In genomic region chr20:10004900-10005299, GRCh38 we compare ENCODE assay signal across 23 cellular contexts. TPM values are rescaled to one million over a fixed set of nuclear protein-coding genes. Genes with fewer than 3 reads are reported as not detected.
DNase-seq lines count a peak whose midpoint lies in the region; ATAC-seq, FAIRE-seq and TF ChIP-seq lines count a peak whose summit lies in the region.
"Had no signal": no experiment of that assay in that cellular context is flagged by ENCODE, and none has a peak within 500 bp of the region (broad histone marks: within the 10 kb centered on the region; RNA-seq: fewer than 3 reads in every experiment).

No MANE protein-coding gene starts in this region.

- no peak overlapping the region for H3K4me2 ChIP-seq in A549
- no peak overlapping the region for H3K4me2 ChIP-seq in GM23338

- peak; percentile 63 for FAIRE-seq in A549 (lab: Jason Lieb, UNC)
- FAIRE-seq: A204.1, GM19239, H54 had no signal

- no peaks in the 10 kb centered on the region for H3K27me3 ChIP-seq in GM23338 (ENCODE audit: insufficient read depth)
- H3K27me3 ChIP-seq: SJSA1 had no signal

- peaks cover 2% of the 10 kb centered on the region for H3K27me3 Mint-ChIP-seq in GM23338 (ENCODE audit: insufficient read depth, low read depth, poor library complexity)

- peak overlapping the region; percentile 50; the same call in 1 of the 2 replicates for H3K27ac Mint-ChIP-seq in GM23338
- H3K27ac Mint-ChIP-seq: CD4-positive, alpha-beta memory T cell had no signal

- H3K4me3 Mint-ChIP-seq in GM23338: no peak overlapping the region
- H3K4me3 Mint-ChIP-seq: CD4-positive, alpha-beta memory T cell had no signal

- H3K27ac ChIP-seq in A549 (no peak overlapping the region), GM23338 (ENCODE audit: low read depth) (no peak overlapping the region)
- H3K27ac ChIP-seq: SJSA1 had no signal

- H3K9me2 ChIP-seq in GM23338 (ENCODE audit: insufficient read depth): peaks cover 5% of the 10 kb centered on the region

- no peak for TF ChIP-seq EP300 in A549 (IDR thresholded peaks at IDR 0.05)

- H3K4me1 Mint-ChIP-seq in GM23338: peaks cover 24% of the 10 kb centered on the region
- H3K4me1 Mint-ChIP-seq: CD4-positive, alpha-beta memory T cell had no signal

- H3K79me2 ChIP-seq in GM23338 (replicated peaks; ENCODE audit: insufficient read depth): no peaks in the 10 kb centered on the region

- no peak overlapping the region; the same call in 1 of the 2 replicates for H2AFZ ChIP-seq in GM23338

- TF ChIP-seq RAD21 in A549 (conservative IDR thresholded peaks at IDR 0.05 in 1 of 2, IDR thresholded peaks at IDR 0.05 in 1 of 2): no peak

- H3K36me3 ChIP-seq in GM23338 (ENCODE audit: insufficient read depth): no peaks in the 10 kb centered on the region; the same call in 1 of the 2 replicates
- H3K36me3 ChIP-seq: SJSA1 had no signal

- POLR2A ChIA-PET in A549 (lab: Yijun Ruan, JAX): no interaction called here

- no peak for ATAC-seq in A549
- ATAC-seq in GM23338: no peak
- no peak for ATAC-seq in GM21786 (IDR thresholded peaks at IDR 0.05; ENCODE audit: unreplicated experiment)
- ATAC-seq: PC-3 had no signal

- no peaks in the 10 kb centered on the region for H3F3A ChIP-seq in GM23338 (replicated peaks; ENCODE audit: low read depth)

- peaks cover 6% of the 10 kb centered on the region; the same call in 1 of the 3 replicates for H3K9me3 Mint-ChIP-seq in GM23338
- H3K9me3 Mint-ChIP-seq: CD4-positive, alpha-beta memory T cell had no signal

- H4K20me1 ChIP-seq in GM23338 (replicated peaks; ENCODE audit: insufficient read depth): no peaks in the 10 kb centered on the region

- H3K4me1 ChIP-seq in A549: peaks cover under 1% of the 10 kb centered on the region; the same call in 2 of the 3 replicates
- 0 out of 2 replicates have a peak, but pooled peaks cover 11% of the 10 kb centered on the region for H3K4me1 ChIP-seq in GM23338 (ENCODE audit: insufficient read depth)
- H3K4me1 ChIP-seq: Caco-2, SJSA1 had no signal

- H3K9me3 ChIP-seq in A549: no peaks in the 10 kb centered on the region
- H3K9me3 ChIP-seq: Caco-2, SJSA1 had no signal

- TF ChIP-seq POLR2A in A549 (IDR thresholded peaks at IDR 0.05; ENCODE audit: low read length): no peak

- WGBS in A549 (ENCODE audit: missing lambda C conversion rate): 70% methylated on average over 2 of the region's 2 CpGs

- no peaks in the 10 kb centered on the region; the same call in 1 of the 3 replicates for H3K36me3 Mint-ChIP-seq in GM23338 (ENCODE audit: low read depth)
- H3K36me3 Mint-ChIP-seq: CD4-positive, alpha-beta memory T cell had no signal

- DNase-seq in A549 (ENCODE audit: low read depth in 1 of 2, low spot score in 1 of 2) (no peak), GM23338 (ENCODE audit: low spot score) (no peak), OCI-M1 (lab: John Stamatoyannopoulos, UW) (peak; percentile 84), choroid plexus epithelial cell (ENCODE audit: low read depth) (peak; percentile 13), hypothalamus (lab: John Stamatoyannopoulos, UW) (no peak), LoVo (ENCODE audit: low spot score) (no peak)
- no peak for DNase-seq in activated CD4-positive, CD25-positive, alpha-beta regulatory T cell treated with anti-CD3 and anti-CD28 coated beads, Interleukin-2, amount 50 U/mL, for 72 hours
- DNase-seq: C1 segment of cervical spinal cord; Caco-2; CD4-positive, alpha-beta memory T cell; NCI-H1105 treated with DMSO at 0.1 percent for 48 hours; NCI-H146; NCI-H2029; NCI-H2171; NCI-H510A; NCI-H748 treated with DMSO at 0.1 percent for 48 hours; PC-3; T-helper 2 cell had no signal

- TF ChIP-seq CTCF in A549 (IDR thresholded peaks at IDR 0.05) (no peak), GM23338 (conservative IDR thresholded peaks at IDR 0.05; ENCODE audit: low read depth in 2 of 2) (no peak), choroid plexus epithelial cell (conservative IDR thresholded peaks at IDR 0.05; ENCODE audit: low read depth, low read length) (no peak)

- H3K4me3 ChIP-seq in A549 (no peak overlapping the region), GM23338 (no peak overlapping the region), choroid plexus epithelial cell (ENCODE audit: low read depth, low read length) (no peak overlapping the region)
- H3K4me3 ChIP-seq: SJSA1 had no signal

- CTCF ChIA-PET in A549 (lab: Yijun Ruan, JAX): interaction anchor here (2.4 kb wide), 1 partner anchor 26 kb away, joined by 9 read pairs; no protein-coding TSS in a partner anchor

TF ChIP-seq in A549, 52 proteins besides CTCF, POLR2A, EP300 and RAD21 (continues in another document):
- TF ChIP-seq GATA3 (IDR thresholded peaks at IDR 0.05; ENCODE audit: borderline replicate concordance): no peak
- TF ChIP-seq, protein P1, sequence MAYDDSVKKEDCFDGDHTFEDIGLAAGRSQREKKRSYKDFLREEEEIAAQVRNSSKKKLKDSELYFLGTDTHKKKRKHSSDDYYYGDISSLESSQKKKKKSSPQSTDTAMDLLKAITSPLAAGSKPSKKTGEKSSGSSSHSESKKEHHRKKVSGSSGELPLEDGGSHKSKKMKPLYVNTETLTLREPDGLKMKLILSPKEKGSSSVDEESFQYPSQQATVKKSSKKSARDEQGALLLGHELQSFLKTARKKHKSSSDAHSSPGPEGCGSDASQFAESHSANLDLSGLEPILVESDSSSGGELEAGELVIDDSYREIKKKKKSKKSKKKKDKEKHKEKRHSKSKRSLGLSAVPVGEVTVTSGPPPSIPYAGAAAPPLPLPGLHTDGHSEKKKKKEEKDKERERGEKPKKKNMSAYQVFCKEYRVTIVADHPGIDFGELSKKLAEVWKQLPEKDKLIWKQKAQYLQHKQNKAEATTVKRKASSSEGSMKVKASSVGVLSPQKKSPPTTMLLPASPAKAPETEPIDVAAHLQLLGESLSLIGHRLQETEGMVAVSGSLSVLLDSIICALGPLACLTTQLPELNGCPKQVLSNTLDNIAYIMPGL (CRISPR knock-in tag; IDR thresholded peaks at IDR 0.05; ENCODE audit: borderline replicate concordance): no peak
- TF ChIP-seq TFCP2L1 (CRISPR knock-in tag; IDR thresholded peaks at IDR 0.05): no peak
- no peak for TF ChIP-seq POLR2AphosphoS2 (conservative IDR thresholded peaks at IDR 0.05; ENCODE audit: low read length)
- TF ChIP-seq HDAC2 (IDR thresholded peaks at IDR 0.05): no peak
- no peak for TF ChIP-seq CHD4 (IDR thresholded peaks at IDR 0.05; ENCODE audit: borderline replicate concordance)
- no peak for TF ChIP-seq SREBF2 (IDR thresholded peaks at IDR 0.05)
- TF ChIP-seq HOXB13 (CRISPR knock-in tag; IDR thresholded peaks at IDR 0.05; ENCODE audit: low read depth): no peak
- no peak for TF ChIP-seq ZFP36 (IDR thresholded peaks at IDR 0.05; ENCODE audit: borderline replicate concordance, partially characterized antibody)
- TF ChIP-seq EHMT2 (IDR thresholded peaks at IDR 0.05; ENCODE audit: low read depth): no peak
- TF ChIP-seq KDM1A (IDR thresholded peaks at IDR 0.05; ENCODE audit: low read depth): no peak
- TF ChIP-seq, protein P2, sequence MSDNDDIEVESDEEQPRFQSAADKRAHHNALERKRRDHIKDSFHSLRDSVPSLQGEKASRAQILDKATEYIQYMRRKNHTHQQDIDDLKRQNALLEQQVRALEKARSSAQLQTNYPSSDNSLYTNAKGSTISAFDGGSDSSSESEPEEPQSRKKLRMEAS (IDR thresholded peaks at IDR 0.05): no peak
- no peak for TF ChIP-seq ESRRA (IDR thresholded peaks at IDR 0.05; ENCODE audit: borderline replicate concordance, low read length)

TF ChIP-seq in GM23338, 12 proteins besides CTCF, POLR2A, EP300 and RAD21 (continues in another document):
- TF ChIP-seq NANOG (IDR thresholded peaks at IDR 0.05; ENCODE audit: borderline replicate concordance) (no peak), EZH2phosphoT487 (IDR thresholded peaks at IDR 0.05; ENCODE audit: unreplicated experiment) (no peak), ETS1 (IDR thresholded peaks at IDR 0.05) (no peak), EZH2 (IDR thresholded peaks at IDR 0.05; ENCODE audit: low read depth, unreplicated experiment) (no peak), ZNF331 (CRISPR knock-in tag; IDR thresholded peaks at IDR 0.05; ENCODE audit: low read depth) (no peak), ZNF114 (CRISPR knock-in tag; IDR thresholded peaks at IDR 0.05) (no peak)

RNA-seq across cellular contexts. Expression of gene ANKEF1, which starts 29.9 kb away (rescaled TPM):
- 19.7 and 21.2 TPM in 2 replicates for polyA plus RNA-seq in A549 (2011; rRNA removed)
- polyA plus RNA-seq in A549 (2012; cell fraction: cytosol; rRNA removed): 4.0 and 4.5 TPM in 2 replicates
- polyA plus RNA-seq in A549 (2012; cell fraction: nucleus; rRNA removed): 1.6 and 2.4 TPM in 2 replicates
- 11.5 to 11.8 TPM (median 11.7 TPM) in 3 replicates for polyA plus RNA-seq in A549 (2017; fragmentation: RNase III; extraction: RNeasy Plus Mini Kit Qiagen cat#74134 plus additional on column Dnase treatment)
- 13.1 and 13.5 TPM in 2 replicates for polyA minus RNA-seq in A549 (2011; rRNA and poly(A)+ RNA removed)
- 8.8 and 9.7 TPM in 2 replicates for total RNA-seq in GM23338 (2014; rRNA removed; shearing (Covaris generic))
- 4.6 and 4.7 TPM in 2 replicates for polyA plus RNA-seq in GM23338 (2016; fragmentation: Nextera tagmentation; extraction: Ambion mirVana)

Comparison
In these comparisons a context has a peak if more than half of its experiments do, and no peak if none do; other contexts are left out.
1. DNase-seq: peak in OCI-M1 (single experiment) and choroid plexus epithelial cell (single experiment); none in A549 (0 of 2), GM23338 (single experiment), hypothalamus (0 of 51), activated CD4-positive, CD25-positive, alpha-beta regulatory T cell treated with anti-CD3 and anti-CD28 coated beads, Interleukin-2, amount 50 U/mL, for 72 hours (single experiment) and LoVo (single experiment).